11 cellular contexts compared by ENCODE assay signal in genomic region chr10:114824396-114824795, GRCh38. TPM values are rescaled to one million over a fixed set of nuclear protein-coding genes. Genes with fewer than 3 reads are reported as not detected.
DNase-seq lines count a peak whose midpoint lies in the region; ATAC-seq and TF ChIP-seq lines count a peak whose summit lies in the region.
"Had no signal": no experiment of that assay in that cellular context is flagged by ENCODE, and none has a peak within 500 bp of the region (broad histone marks: within the 10 kb centered on the region; RNA-seq: fewer than 3 reads in every experiment).

No MANE protein-coding gene starts in this region.

- H3K23ac ChIP-seq in mesenchymal stem cell (ENCODE audit: low read length in 2 of 2), result no peak overlapping the region

- no peak overlapping the region for H3K27ac Mint-ChIP-seq in stimulated activated naive CD8-positive, alpha-beta T cell treated with anti-CD3 and anti-CD28 coated beads, Interleukin-15, Interleukin-2, amounts not matched to agents 100 ng/mL and 50 ng/mL, for 24 hours

- H3K4me1 Mint-ChIP-seq in stimulated activated naive CD8-positive, alpha-beta T cell treated with anti-CD3 and anti-CD28 coated beads, Interleukin-15, Interleukin-2, amounts not matched to agents 100 ng/mL and 50 ng/mL, for 24 hours (ENCODE audit: low read depth), result peaks cover 57% of the 10 kb centered on the region

- TF ChIP-seq CTCF in astrocyte of the spinal cord (IDR thresholded peaks at IDR 0.05; ENCODE audit: low read depth, low read length), result no peak

- H3K27ac ChIP-seq in mesenchymal stem cell (ENCODE audit: low read length, poor library complexity, severe bottlenecking), result no peak overlapping the region

- no peak for ATAC-seq in stimulated activated naive CD8-positive, alpha-beta T cell treated with anti-CD3 and anti-CD28 coated beads, Interleukin-15, Interleukin-2, amounts not matched to agents 100 U/mL and 50 U/mL, for 24 hours
- ATAC-seq in HG03571 (IDR thresholded peaks at IDR 0.05; ENCODE audit: unreplicated experiment) (no peak), GM18907 (IDR thresholded peaks at IDR 0.05; ENCODE audit: unreplicated experiment) (no peak)

- no peak overlapping the region for H4K8ac ChIP-seq in mesenchymal stem cell (ENCODE audit: low read length)

- no peaks in the 10 kb centered on the region for H3K79me1 ChIP-seq in mesenchymal stem cell (replicated peaks; ENCODE audit: low read length, poor library complexity, severe bottlenecking)

- peaks cover 5% of the 10 kb centered on the region for H3K4me1 ChIP-seq in mesenchymal stem cell (ENCODE audit: control insufficient read depth, insufficient read depth, low read depth, low read length)

- no peak overlapping the region for H3K4me3 ChIP-seq in astrocyte of the spinal cord (ENCODE audit: low read depth, low read length)
- H3K4me3 ChIP-seq in mesenchymal stem cell (ENCODE audit: insufficient read depth in 1 of 2, low read depth in 1 of 2, low read length in 2 of 2), result peak overlapping the region in 1 of 2 experiments; percentile 85

- H3K27me3 ChIP-seq in mesenchymal stem cell (ENCODE audit: control insufficient read depth in 1 of 2, insufficient read depth in 1 of 2, low read length in 2 of 2), result no peaks in the 10 kb centered on the region

- H3K4ac ChIP-seq in mesenchymal stem cell (ENCODE audit: low read depth in 1 of 2, low read length in 2 of 2), result no peak overlapping the region

- H2BK120ac ChIP-seq in mesenchymal stem cell (ENCODE audit: low read depth, low read length), result no peak overlapping the region

- H3K18ac ChIP-seq in mesenchymal stem cell (ENCODE audit: low read depth in 1 of 2, low read length in 2 of 2), result no peak overlapping the region

- no peaks in the 10 kb centered on the region for H3K36me3 ChIP-seq in mesenchymal stem cell (ENCODE audit: control insufficient read depth in 1 of 2, insufficient read depth in 2 of 2, low read depth in 1 of 2, low read length in 2 of 2)

- H3K4me2 ChIP-seq in mesenchymal stem cell (ENCODE audit: low read length, poor library complexity, severe bottlenecking), result no peak overlapping the region

- WGBS in mesenchymal stem cell, result no CpG with 5 or more reads among the region's 1 CpG

- H3K14ac ChIP-seq in mesenchymal stem cell (ENCODE audit: low read length in 2 of 2), result no peak overlapping the region

- H3K36me3 Mint-ChIP-seq in stimulated activated naive CD8-positive, alpha-beta T cell treated with anti-CD3 and anti-CD28 coated beads, Interleukin-15, Interleukin-2, amounts not matched to agents 100 ng/mL and 50 ng/mL, for 24 hours (ENCODE audit: low read depth), result peaks cover 14% of the 10 kb centered on the region

- H3K9ac ChIP-seq in mesenchymal stem cell (ENCODE audit: low read length), result peak overlapping the region; percentile 98

- H4K91ac ChIP-seq in mesenchymal stem cell (ENCODE audit: low read length), result no peak overlapping the region

- no peak for DNase-seq in stimulated activated naive CD8-positive, alpha-beta T cell treated with anti-CD3 and anti-CD28 coated beads, Interleukin-15, Interleukin-2, amounts not matched to agents 100 U/mL and 50 U/mL, for 24 hours
- DNase-seq in astrocyte of the spinal cord (ENCODE audit: low read depth, low spot score) (peak; percentile 12), mesenchymal stem cell (no peak), H4 (ENCODE audit: low spot score) (no peak), NCI-H2227 (lab: John Stamatoyannopoulos, UW; ENCODE audit: unreplicated experiment) (no peak)
- DNase-seq: Calu3, foreskin melanocyte, NCI-H345 had no signal

- no peak overlapping the region for H2BK5ac ChIP-seq in mesenchymal stem cell (ENCODE audit: low read depth, low read length, poor library complexity, severe bottlenecking)

- in situ Hi-C loops in astrocyte of the spinal cord (cut with HindIII; ENCODE audit: low sequenced_read_pairs), result no loop called here

- H2AK5ac ChIP-seq in mesenchymal stem cell (ENCODE audit: low read length, severe bottlenecking), result no peak overlapping the region

- H2BK15ac ChIP-seq in mesenchymal stem cell (ENCODE audit: low read depth, poor library complexity, severe bottlenecking), result no peak overlapping the region

- no peaks in the 10 kb centered on the region for H3K9me3 Mint-ChIP-seq in stimulated activated naive CD8-positive, alpha-beta T cell treated with anti-CD3 and anti-CD28 coated beads, Interleukin-15, Interleukin-2, amounts not matched to agents 100 ng/mL and 50 ng/mL, for 24 hours

- H3K4me3 Mint-ChIP-seq in stimulated activated naive CD8-positive, alpha-beta T cell treated with anti-CD3 and anti-CD28 coated beads, Interleukin-15, Interleukin-2, amounts not matched to agents 100 ng/mL and 50 ng/mL, for 24 hours, result peak overlapping the region; percentile 37

- no peaks in the 10 kb centered on the region for H3K27me3 Mint-ChIP-seq in stimulated activated naive CD8-positive, alpha-beta T cell treated with anti-CD3 and anti-CD28 coated beads, Interleukin-15, Interleukin-2, amounts not matched to agents 100 ng/mL and 50 ng/mL, for 24 hours

- H3K9me3 ChIP-seq in mesenchymal stem cell (ENCODE audit: control insufficient read depth, low read length), result no peaks in the 10 kb centered on the region

- no peak overlapping the region for H2AFZ ChIP-seq in mesenchymal stem cell (ENCODE audit: low read depth, low read length)

- no peak overlapping the region for H2BK12ac ChIP-seq in mesenchymal stem cell (ENCODE audit: low read length in 2 of 2)

RNA-seq across cellular contexts. Expression of gene FHIP2A, which starts 2.8 kb away (rescaled TPM):
- polyA plus RNA-seq in mesenchymal stem cell (2013, experiment 1 of 2), result 15.5 TPM
- polyA plus RNA-seq in mesenchymal stem cell (2013, experiment 2 of 2), result 15.3 TPM
- total RNA-seq in H4 (2014; rRNA removed; shearing (Covaris generic)), result 10.8 and 14.0 TPM in 2 replicates
